Comparison of ENCODE assay signal across 20 cellular contexts in genomic region chr10:95796504-95796903, GRCh38. TPM values are rescaled to one million over a fixed set of nuclear protein-coding genes. Genes with fewer than 3 reads are reported as not detected.
DNase-seq lines count a peak whose midpoint lies in the region; ATAC-seq, FAIRE-seq and TF ChIP-seq lines count a peak whose summit lies in the region.
"Had no signal": no experiment of that assay in that cellular context is flagged by ENCODE, and none has a peak within 500 bp of the region (broad histone marks: within the 10 kb centered on the region; RNA-seq: fewer than 3 reads in every experiment).

No MANE protein-coding gene starts in this region.

- H3K4me3 Mint-ChIP-seq in activated CD4-positive, alpha-beta T cell treated with anti-CD3 and anti-CD28 coated beads, Interleukin-2, amount 10 ng/mL, durations not matched to agents 24 days and 14 days: no peak overlapping the region
- no peak overlapping the region for H3K4me3 Mint-ChIP-seq in activated CD8-positive, alpha-beta T cell treated with anti-CD3 and anti-CD28 coated beads, Interleukin-2, amount 10 ng/mL, durations not matched to agents 7 days and 5 days

- peaks cover 26% of the 10 kb centered on the region for H3K36me3 Mint-ChIP-seq in activated CD4-positive, alpha-beta T cell treated with anti-CD3 and anti-CD28 coated beads, Interleukin-2, amount 10 ng/mL, durations not matched to agents 24 days and 14 days (ENCODE audit: low read depth)
- H3K36me3 Mint-ChIP-seq in activated CD8-positive, alpha-beta T cell treated with anti-CD3 and anti-CD28 coated beads, Interleukin-2, amount 10 ng/mL, durations not matched to agents 7 days and 5 days (ENCODE audit: low read depth): peaks cover 49% of the 10 kb centered on the region

- TF ChIP-seq CTCF in neutrophil (IDR thresholded peaks at IDR 0.05): no peak
- TF ChIP-seq CTCF in dorsolateral prefrontal cortex (IDR thresholded peaks at IDR 0.05 in 54 of 56, conservative IDR thresholded peaks at IDR 0.05 in 2 of 56; ENCODE audit: low read depth in 1 of 56, partially characterized antibody in 56 of 56): no peak
- TF ChIP-seq CTCF in left lung (IDR thresholded peaks at IDR 0.05): no peak

- ATAC-seq in activated CD8-positive, alpha-beta T cell treated with anti-CD3 and anti-CD28 coated beads, Interleukin-2, amount 10 ng/mL, durations not matched to agents 7 days and 5 days: no peak
- no peak for ATAC-seq in left lung
- ATAC-seq: HCT116, K562, Right ventricle myocardium inferior had no signal

- peak overlapping the region; percentile 43 for H3K27ac Mint-ChIP-seq in activated CD4-positive, alpha-beta T cell treated with anti-CD3 and anti-CD28 coated beads, Interleukin-2, amount 10 ng/mL, durations not matched to agents 24 days and 14 days
- peak overlapping the region; percentile 17 for H3K27ac Mint-ChIP-seq in activated CD8-positive, alpha-beta T cell treated with anti-CD3 and anti-CD28 coated beads, Interleukin-2, amount 10 ng/mL, durations not matched to agents 7 days and 5 days

- H3K9me3 ChIP-seq in neutrophil: no peaks in the 10 kb centered on the region
- H3K9me3 ChIP-seq in left lung: peaks cover 0 to 4% of the 10 kb centered on the region in 2 donors

- H3K27me3 Mint-ChIP-seq in activated CD4-positive, alpha-beta T cell treated with anti-CD3 and anti-CD28 coated beads, Interleukin-2, amount 10 ng/mL, durations not matched to agents 24 days and 14 days: no peaks in the 10 kb centered on the region
- no peaks in the 10 kb centered on the region for H3K27me3 Mint-ChIP-seq in activated CD8-positive, alpha-beta T cell treated with anti-CD3 and anti-CD28 coated beads, Interleukin-2, amount 10 ng/mL, durations not matched to agents 7 days and 5 days (ENCODE audit: low read depth)

- no peak for DNase-seq in activated CD4-positive, alpha-beta T cell treated with anti-CD3 and anti-CD28 coated beads, Interleukin-2, amount 10 ng/mL, durations not matched to agents 24 days and 14 days
- no peak for DNase-seq in activated CD4-positive, alpha-beta T cell treated with anti-CD3 and anti-CD28 coated beads, Interleukin-2, amount 50 U/mL, for 1 hour
- DNase-seq in GM12892 (ENCODE audit: insufficient read length) (no peak), dorsolateral prefrontal cortex (no peak), NCI-H748 (lab: John Stamatoyannopoulos, UW; ENCODE audit: unreplicated experiment) (no peak), left lung (no peak)
- no peak for DNase-seq in activated CD8-positive, alpha-beta T cell treated with anti-CD3 and anti-CD28 coated beads, Interleukin-2, amount 10 ng/mL, durations not matched to agents 7 days and 5 days
- DNase-seq: C1 segment of cervical spinal cord, COR-L47, DMS153, EL, NCI-H1092 treated with DMSO at 0.1 percent for 48 hours, NCI-H1694, NCI-H2107, NCI-H748 treated with DMSO at 0.1 percent for 48 hours had no signal

- peaks cover 18% of the 10 kb centered on the region for H3K9me3 Mint-ChIP-seq in activated CD4-positive, alpha-beta T cell treated with anti-CD3 and anti-CD28 coated beads, Interleukin-2, amount 10 ng/mL, durations not matched to agents 24 days and 14 days
- H3K9me3 Mint-ChIP-seq in activated CD8-positive, alpha-beta T cell treated with anti-CD3 and anti-CD28 coated beads, Interleukin-2, amount 10 ng/mL, durations not matched to agents 7 days and 5 days (ENCODE audit: insufficient read depth): peaks cover 5% of the 10 kb centered on the region

- intact Hi-C loops in activated CD4-positive, alpha-beta T cell treated with anti-CD3 and anti-CD28 coated beads, Interleukin-2, amount 10 ng/mL, durations not matched to agents 24 days and 14 days (cut with micrococcal nuclease): loop anchor here (2.0 kb wide), 1 partner anchor 22 kb away; no protein-coding TSS in a partner anchor
- intact Hi-C loops in dorsolateral prefrontal cortex (cut with DNase I): no loop called here
- intact Hi-C loops in left lung (cut with DNase I): no loop called here

- H3K36me3 ChIP-seq in neutrophil: no peaks in the 10 kb centered on the region
- H3K36me3 ChIP-seq in left lung: no peaks in the 10 kb centered on the region

- H3K27ac ChIP-seq in neutrophil: peak overlapping the region; percentile 78
- H3K27ac ChIP-seq in dorsolateral prefrontal cortex: no peak overlapping the region
- H3K27ac ChIP-seq in left lung: peak overlapping the region in 1 of 2 donors; percentile 16

- H3K4me3 ChIP-seq in neutrophil (ENCODE audit: low read depth in 1 of 2, low read length in 1 of 2): no peak overlapping the region
- H3K4me3 ChIP-seq in dorsolateral prefrontal cortex: no peak overlapping the region
- no peak overlapping the region for H3K4me3 ChIP-seq in left lung
- H3K4me3 ChIP-seq: K562 had no signal

- CTCF ChIA-PET in activated CD8-positive, alpha-beta T cell treated with anti-CD3 and anti-CD28 coated beads, Interleukin-2, amount 10 ng/mL, durations not matched to agents 7 days and 5 days (lab: Charles Lee): interaction anchor here (1.1 to 4.8 kb wide), 4 partner anchors 10 to 103 kb away, joined by 3 to 32 read pairs (median 16); partner anchors contain the start of gene TCTN3

- H3K27me3 ChIP-seq in neutrophil (no peaks in the 10 kb centered on the region), dorsolateral prefrontal cortex (no peaks in the 10 kb centered on the region), left lung (no peaks in the 10 kb centered on the region)

- POLR2A ChIA-PET in activated CD8-positive, alpha-beta T cell treated with anti-CD3 and anti-CD28 coated beads, Interleukin-2, amount 10 ng/mL, durations not matched to agents 7 days and 5 days (lab: Charles Lee): interaction anchor here (1.3 kb wide), 1 partner anchor 333 kb away, joined by 3 read pairs; no protein-coding TSS in a partner anchor

- H3K4me1 Mint-ChIP-seq in activated CD4-positive, alpha-beta T cell treated with anti-CD3 and anti-CD28 coated beads, Interleukin-2, amount 10 ng/mL, durations not matched to agents 24 days and 14 days: peaks cover 58% of the 10 kb centered on the region
- H3K4me1 Mint-ChIP-seq in activated CD8-positive, alpha-beta T cell treated with anti-CD3 and anti-CD28 coated beads, Interleukin-2, amount 10 ng/mL, durations not matched to agents 7 days and 5 days (ENCODE audit: low read depth): peaks cover 85% of the 10 kb centered on the region

- H3K4me1 ChIP-seq in neutrophil (ENCODE audit: control insufficient read depth in 1 of 2, insufficient read depth in 1 of 2, low read depth in 1 of 2, low read length in 1 of 2) (peaks cover 65 to 70% of the 10 kb centered on the region in 2 experiments), left lung (peaks cover 14 to 39% of the 10 kb centered on the region in 2 donors)

- peak; percentile 87 for FAIRE-seq in GM12892 (lab: Jason Lieb, UNC)
- FAIRE-seq: HTR-8/SVneo, K562 had no signal

- no peak; the same call in 1 of the 2 replicates for TF ChIP-seq POLR2A in GM12892 (IDR thresholded peaks at IDR 0.05; ENCODE audit: low read depth, low read length)

RNA-seq across cellular contexts. Expression of gene ENTPD1, which starts 40.5 kb away (rescaled TPM):
- 13.0 and 17.0 TPM in 2 replicates for total RNA-seq in activated CD4-positive, alpha-beta T cell treated with anti-CD3 and anti-CD28 coated beads, Interleukin-2, amount 10 ng/mL, durations not matched to agents 24 days and 14 days
- polyA plus RNA-seq in GM12892 (2012; ENCODE audit: missing spikeins): 161 TPM
- 10 to 100 TPM; 14.2 to 14.9 TPM for total RNA-seq in activated CD8-positive, alpha-beta T cell treated with anti-CD3 and anti-CD28 coated beads, Interleukin-2, amount 10 ng/mL, durations not matched to agents 7 days and 5 days
- total RNA-seq in dorsolateral prefrontal cortex (10 to 100 TPM in 97 of 120 experiments, 1 to 10 TPM in 23; 6.5 to 33.2 (median 13.8) TPM), left lung (10 to 100 TPM; 31.4 to 37.6 TPM)
